In genomic region chr15:68276668-68277067, GRCh38 we compare ENCODE assay signal across 1 cellular context.
TF ChIP-seq lines count a peak whose summit lies in the region.

No MANE protein-coding gene starts in this region.

TF ChIP-seq in IMR-90, 13 proteins besides CTCF, POLR2A, EP300 and RAD21 (continued from another document):
- TF ChIP-seq USF2 (IDR thresholded peaks at IDR 0.05; ENCODE audit: low read depth, low read length) (no peak), BHLHE40 (IDR thresholded peaks at IDR 0.05; ENCODE audit: low read depth, low read length) (no peak), MXI1 (IDR thresholded peaks at IDR 0.05; ENCODE audit: borderline replicate concordance, low read depth, low read length) (no peak), SMC3 (IDR thresholded peaks at IDR 0.05; ENCODE audit: low read depth, low read length) (no peak), FOS (IDR thresholded peaks at IDR 0.05; ENCODE audit: low read depth, low read length) (no peak), MAZ (IDR thresholded peaks at IDR 0.05; ENCODE audit: borderline replicate concordance, low read depth, low read length) (no peak), RFX5 (IDR thresholded peaks at IDR 0.05; ENCODE audit: low read depth, low read length) (no peak), CEBPB (IDR thresholded peaks at IDR 0.05; ENCODE audit: low read depth, low read length) (no peak), NFE2L2 (IDR thresholded peaks at IDR 0.05; ENCODE audit: low read depth, low read length) (no peak)
